ENCODE assay signal across 19 cellular contexts in the genomic region with DNA sequence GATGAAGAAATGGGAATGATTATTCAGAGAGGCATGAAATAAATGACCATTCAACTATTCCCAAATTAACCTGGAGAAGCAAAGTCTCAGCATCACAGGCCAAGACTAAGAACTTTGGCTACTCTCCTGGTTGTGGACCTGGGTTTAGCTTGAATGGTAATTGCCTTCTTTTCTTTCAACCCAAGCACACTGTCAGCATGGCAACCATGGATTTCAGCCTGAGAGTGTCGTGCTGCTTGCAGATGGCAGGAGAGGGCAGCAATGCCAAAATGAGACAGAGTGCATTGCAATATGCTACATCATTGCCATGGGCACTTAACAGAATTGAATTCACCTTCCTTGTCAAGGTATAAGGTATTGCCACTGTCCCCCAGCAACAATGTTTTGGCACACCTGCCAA.
"Had no signal": no experiment of that assay in that cellular context is flagged by ENCODE, and none has a peak within 500 bp of the region (broad histone marks: within the 10 kb centered on the region; RNA-seq: fewer than 3 reads in every experiment).

No MANE protein-coding gene starts in this region.

- H3K9me3 ChIP-seq: esophagus muscularis mucosa, gastrocnemius medialis, tibial artery, upper lobe of left lung, vagina had no signal

- H3K9me3 Mint-ChIP-seq: neural crest cell had no signal

- DNase-seq: effector memory CD4-positive, alpha-beta T cell; gastrocnemius medialis; glutamatergic neuron; islet precursor cell; mammary epithelial cell; natural killer cell; right cardiac atrium; small intestine; stimulated activated CD4-positive, alpha-beta T cell treated with anti-CD3 and anti-CD28 coated beads, Interleukin-12 subunit alpha, Interleukin-12 subunit beta, amount 100 ng/mL, for 4 hours; stimulated activated CD4-positive, alpha-beta T cell treated with anti-CD3 and anti-CD28 coated beads, Interleukin-4, amount 100 ng/mL, for 1 hour; stimulated activated CD8-positive, alpha-beta memory T cell treated with anti-CD3 and anti-CD28 coated beads, Interleukin-4, amount 100 ng/mL, for 48 hours; stimulated activated naive CD8-positive, alpha-beta T cell treated with anti-CD3 and anti-CD28 coated beads, Interleukin-15, Interleukin-2, amounts not matched to agents 100 U/mL and 50 U/mL, for 24 hours; tibial artery; upper lobe of left lung had no signal

- H3K4me1 ChIP-seq: esophagus muscularis mucosa, gastrocnemius medialis, tibial artery, upper lobe of left lung, vagina had no signal

- H3K36me3 Mint-ChIP-seq: natural killer cell; stimulated activated effector memory CD8-positive, alpha-beta T cell treated with anti-CD3 and anti-CD28 coated beads, Interleukin-12 subunit alpha, Interleukin-12 subunit beta, amount 100 ng/mL, for 72 hours had no signal

- H3K36me3 ChIP-seq: esophagus muscularis mucosa, gastrocnemius medialis, tibial artery, upper lobe of left lung, vagina had no signal

- H3K4me3 Mint-ChIP-seq: natural killer cell; neural crest cell; stimulated activated effector memory CD8-positive, alpha-beta T cell treated with anti-CD3 and anti-CD28 coated beads, Interleukin-12 subunit alpha, Interleukin-12 subunit beta, amount 100 ng/mL, for 72 hours had no signal

- H3K4me1 Mint-ChIP-seq: natural killer cell; neural crest cell; stimulated activated effector memory CD8-positive, alpha-beta T cell treated with anti-CD3 and anti-CD28 coated beads, Interleukin-12 subunit alpha, Interleukin-12 subunit beta, amount 100 ng/mL, for 72 hours had no signal

- H3K27ac Mint-ChIP-seq: natural killer cell; stimulated activated effector memory CD8-positive, alpha-beta T cell treated with anti-CD3 and anti-CD28 coated beads, Interleukin-12 subunit alpha, Interleukin-12 subunit beta, amount 100 ng/mL, for 72 hours had no signal

- H3K4me3 ChIP-seq: esophagus muscularis mucosa, gastrocnemius medialis, tibial artery, upper lobe of left lung, vagina had no signal

- H3K27ac ChIP-seq: esophagus muscularis mucosa, gastrocnemius medialis, tibial artery, upper lobe of left lung, vagina had no signal

- ATAC-seq: gastrocnemius medialis; left lobe of liver; natural killer cell; right cardiac atrium; stimulated activated effector memory CD8-positive, alpha-beta T cell treated with anti-CD3 and anti-CD28 coated beads, Interleukin-12 subunit alpha, Interleukin-12 subunit beta, amount 100 ng/mL, for 72 hours; stimulated activated naive CD8-positive, alpha-beta T cell treated with anti-CD3 and anti-CD28 coated beads, Interleukin-15, Interleukin-2, amounts not matched to agents 100 U/mL and 50 U/mL, for 24 hours had no signal

- H3K27me3 ChIP-seq: esophagus muscularis mucosa, gastrocnemius medialis, tibial artery, upper lobe of left lung, vagina had no signal
